In the genomic region with DNA sequence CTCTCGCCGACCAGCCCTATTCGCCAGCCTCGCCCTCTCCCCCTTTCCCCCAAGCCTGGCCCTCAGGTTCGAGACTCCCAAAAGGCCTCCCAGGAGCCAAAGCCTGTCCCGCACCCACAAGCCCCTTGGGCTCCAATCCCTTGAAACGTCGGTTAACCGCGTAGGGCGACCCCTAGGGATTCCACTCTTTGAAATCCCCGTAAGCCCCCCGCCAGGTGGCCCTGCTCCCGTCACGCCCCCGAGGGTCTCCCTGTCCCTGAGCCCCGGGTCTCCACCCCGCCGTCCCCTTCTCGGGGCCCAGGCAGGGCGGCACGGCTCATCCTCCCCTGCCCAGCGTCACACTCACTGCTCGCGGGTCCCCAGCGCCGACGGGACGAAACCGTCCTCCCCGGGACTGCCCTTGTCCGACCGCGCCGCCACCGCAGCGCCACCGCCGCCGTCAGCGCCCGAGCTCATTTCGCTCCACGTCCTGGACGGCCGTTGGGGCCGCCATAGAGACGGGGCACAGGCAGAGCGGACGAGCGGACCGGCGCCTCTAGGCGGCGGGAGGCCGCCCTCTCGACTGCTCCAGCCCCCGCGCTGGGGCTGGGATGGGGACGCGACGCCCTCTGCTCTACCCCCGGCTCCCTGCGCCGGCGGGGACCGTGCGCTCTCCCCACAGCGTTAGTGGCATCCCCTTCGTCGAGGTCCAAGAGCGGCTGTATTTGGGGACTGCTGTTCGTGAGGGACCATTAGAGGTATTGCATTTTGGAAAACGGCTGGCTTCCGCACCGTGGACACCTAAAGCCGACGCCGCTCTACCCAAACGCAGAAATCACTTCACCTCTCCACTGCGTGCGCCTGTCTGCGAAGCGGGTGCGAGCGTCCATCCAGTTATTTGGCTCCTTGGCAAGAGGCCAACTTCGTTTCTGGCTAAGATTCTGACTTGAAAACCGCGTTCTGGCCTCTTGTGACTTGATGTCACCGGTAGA, we compare ENCODE assay signal across 8 cellular contexts. TPM values are rescaled to one million over a fixed set of nuclear protein-coding genes. Genes with fewer than 3 reads are reported as not detected.
DNase-seq lines count a peak whose midpoint lies in the region; ATAC-seq and TF ChIP-seq lines count a peak whose summit lies in the region.

A gene (minus strand): TSS at position 510 of the 971 bp plus-strand sequence. CDS start 54 bp downstream, at position 456.

- peak within 1 kb of the TSS; percentile 74 to 97 for H3K4me3 ChIP-seq in right atrium auricular region
- peak within 1 kb of the TSS; percentile 95 for H3K4me3 ChIP-seq in rectal smooth muscle tissue (ENCODE audit: low read length)
- peak within 1 kb of the TSS; percentile 66 to 87 for H3K4me3 ChIP-seq in vagina

- H3K27ac ChIP-seq in right atrium auricular region (peak within 1 kb of the TSS; percentile 91 to 92), rectal smooth muscle tissue (ENCODE audit: low read depth, low read length) (peak within 1 kb of the TSS; percentile 94), vagina (peak within 1 kb of the TSS; percentile 87)

- H3K27me3 ChIP-seq in right atrium auricular region (no peaks in the 10 kb centered on the region), rectal smooth muscle tissue (ENCODE audit: control insufficient read depth, insufficient read depth, low read length) (no peaks in the 10 kb centered on the region), vagina (no peaks in the 10 kb centered on the region)

- H3K4me3 Mint-ChIP-seq in T-helper 17 cell: peak within 1 kb of the TSS; percentile 97

- peak; percentile 91 for TF ChIP-seq POLR2A in GM15510 (IDR thresholded peaks at IDR 0.05; ENCODE audit: borderline replicate concordance, extremely low read depth, insufficient read length)
- peak in 1 of 2 donors; percentile 43 for TF ChIP-seq POLR2A in vagina (IDR thresholded peaks at IDR 0.05)

- H3K36me3 Mint-ChIP-seq in T-helper 17 cell (ENCODE audit: low read depth): peaks cover 5% of the 10 kb centered on the region

- H3K9me3 ChIP-seq in T-helper 17 cell (ENCODE audit: control insufficient read depth, low read length, poor library complexity, severe bottlenecking): no peaks in the 10 kb centered on the region
- H3K9me3 ChIP-seq in right atrium auricular region: no peaks in the 10 kb centered on the region
- H3K9me3 ChIP-seq in vagina: no peaks in the 10 kb centered on the region

- DNase-seq in NCI-H1436 (lab: John Stamatoyannopoulos, UW): peak; percentile 87
- DNase-seq in T-helper 17 cell: peak; percentile 70 to 74 (median 72)
- DNase-seq in amygdala (lab: John Stamatoyannopoulos, UW): peak; percentile 5 to 84 (median 63)
- peak; percentile 67 for DNase-seq in right atrium auricular region (ENCODE audit: low spot score)
- no peak for DNase-seq in vagina (ENCODE audit: extremely low spot score in 2 of 2)

- no peaks in the 10 kb centered on the region for H3K27me3 Mint-ChIP-seq in T-helper 17 cell

- H3K4me1 Mint-ChIP-seq in T-helper 17 cell: peaks cover 13% of the 10 kb centered on the region

- H3K9ac ChIP-seq in rectal smooth muscle tissue (ENCODE audit: low read length): peak within 1 kb of the TSS; percentile 66

- peak; percentile 22 to 65 for TF ChIP-seq CTCF in right atrium auricular region (IDR thresholded peaks at IDR 0.05)
- peak in 2 of 3 experiments; percentile 7 to 47 for TF ChIP-seq CTCF in vagina (IDR thresholded peaks at IDR 0.05)

- H3K36me3 ChIP-seq in right atrium auricular region: peaks cover 6% of the 10 kb centered on the region
- H3K36me3 ChIP-seq in rectal smooth muscle tissue (ENCODE audit: control insufficient read depth, insufficient read depth, low read length): no peaks in the 10 kb centered on the region
- H3K36me3 ChIP-seq in vagina: no peaks in the 10 kb centered on the region

- intact Hi-C loops in vagina (cut with DNase I): no loop called here

- peak; percentile 76 for ATAC-seq in HG02852 (IDR thresholded peaks at IDR 0.05; ENCODE audit: unreplicated experiment)
- peak; percentile 97 for ATAC-seq in T-helper 17 cell

- H3K4me1 ChIP-seq in right atrium auricular region (peaks cover 0 to 9% of the 10 kb centered on the region in 2 donors), rectal smooth muscle tissue (ENCODE audit: control insufficient read depth, insufficient read depth, low read length) (no peaks in the 10 kb centered on the region), vagina (peaks cover 14% of the 10 kb centered on the region)

- H3K27ac Mint-ChIP-seq in T-helper 17 cell: peak within 1 kb of the TSS; percentile 91

RNA-seq across cellular contexts. Expression of the gene that starts here (rescaled TPM):
- total RNA-seq in T-helper 17 cell: 10 to 100 TPM; 14.5 to 16.2 TPM
- total RNA-seq in right atrium auricular region: 10 to 100 TPM in 1 of 2 donors, 1 to 10 TPM in 1; 9.6 to 10.2 TPM
- total RNA-seq in vagina: 17.9 TPM

Comparison
In these comparisons a context has a peak if more than half of its experiments do, and no peak if none do; other contexts are left out.
1. DNase-seq: peak in NCI-H1436 (single experiment), T-helper 17 cell (3 of 3), amygdala (56 of 56) and right atrium auricular region (single experiment); none in vagina (0 of 2).
2. Peak in every context shown above with its lines, with median percentiles within 50 percentile points of each other: H3K27ac ChIP-seq and H3K4me3 ChIP-seq.